14 cellular contexts compared by ENCODE assay signal in the genomic region with DNA sequence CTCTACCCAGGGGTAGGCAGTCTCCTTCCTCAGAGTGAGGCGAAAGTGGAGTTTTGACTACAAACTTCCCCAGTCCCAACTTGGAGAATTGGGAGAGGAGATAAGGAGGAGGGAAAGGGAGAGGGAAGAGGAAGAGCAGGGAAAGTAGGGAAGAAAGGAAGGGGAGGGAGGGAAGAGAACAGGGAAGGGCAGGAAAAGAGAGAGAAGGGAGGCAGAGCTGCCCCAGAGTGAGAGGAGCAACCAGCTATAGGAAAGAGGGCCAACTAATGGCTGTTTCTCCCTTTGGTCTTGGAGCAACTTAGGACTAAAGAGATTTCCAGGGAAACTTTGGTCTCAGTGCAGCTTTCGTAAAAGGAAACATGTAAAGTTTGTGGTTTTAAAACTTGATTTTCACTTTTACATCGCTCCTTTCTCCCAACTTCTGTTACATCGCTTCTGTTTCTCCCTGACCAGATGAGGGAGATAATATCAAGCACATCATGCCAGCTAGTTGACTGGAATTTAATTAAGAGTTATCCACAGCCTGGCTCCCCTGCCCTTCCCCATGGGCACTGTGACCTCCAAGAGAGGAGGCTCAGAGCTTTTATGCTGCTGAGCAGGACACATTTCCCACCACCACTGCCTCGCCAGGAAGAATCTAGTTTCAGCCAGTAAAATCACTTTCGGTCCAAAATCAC. TPM values are rescaled to one million over a fixed set of nuclear protein-coding genes. Genes with fewer than 3 reads are reported as not detected.
A peak's percentile ranks its signal among the peaks of the same experiment; 100 is the strongest.
DNase-seq lines count a peak whose midpoint lies in the region; ATAC-seq, FAIRE-seq and TF ChIP-seq lines count a peak whose summit lies in the region.
"Had no signal": no experiment of that assay in that cellular context is flagged by ENCODE, and none has a peak within 500 bp of the region (broad histone marks: within the 10 kb centered on the region; RNA-seq: fewer than 3 reads in every experiment).

No MANE protein-coding gene starts in this region.

- H3K27ac Mint-ChIP-seq in HFFc6 (peak overlapping the region; percentile 47; the same call in 1 of the 2 replicates), glutamatergic neuron (ENCODE audit: unreplicated experiment) (no peak overlapping the region)
- H3K27ac Mint-ChIP-seq: dendritic cell treated with granulocyte-macrophage colony-stimulating factor and Interleukin-4, amounts not matched to agents 40 ng/mL and 50 ng/mL, for 4 days had no signal

- TF ChIP-seq RAD21 in K562 (CRISPR knock-in tag; conservative IDR thresholded peaks at IDR 0.05 in 1 of 2, IDR thresholded peaks at IDR 0.05 in 1 of 2): no peak

- no peak for FAIRE-seq in K562 (lab: Jason Lieb, UNC)

- no TSS peak for BruUV-seq in K562 (replicated peaks; lab: Mats Ljungman, UMichigan)

- H3K4me2 ChIP-seq in K562 (ENCODE audit: insufficient read depth, low read length): no peak overlapping the region

- no peaks in the 10 kb centered on the region for H3K27me3 ChIP-seq in K562 (ENCODE audit: control insufficient read depth in 2 of 2, insufficient read depth in 2 of 2, low read length in 2 of 2)
- H3K27me3 ChIP-seq: SJSA1 had no signal

- H4K20me1 ChIP-seq in K562 (replicated peaks; ENCODE audit: control insufficient read depth, insufficient read depth, low read length): no peaks in the 10 kb centered on the region

- H3K27me3 Mint-ChIP-seq in HFFc6 (ENCODE audit: insufficient read depth) (peaks cover 7% of the 10 kb centered on the region), glutamatergic neuron (ENCODE audit: unreplicated experiment) (peaks cover 18% of the 10 kb centered on the region)

- peaks cover 66% of the 10 kb centered on the region for H3K4me1 Mint-ChIP-seq in HFFc6 (ENCODE audit: low read depth)
- peaks cover 8% of the 10 kb centered on the region for H3K4me1 Mint-ChIP-seq in glutamatergic neuron (ENCODE audit: low read depth, unreplicated experiment)

- 0 out of 2 replicates have a peak overlapping the region, but pooled peaks have one; percentile 49 for H2AFZ ChIP-seq in K562 (ENCODE audit: low read depth, low read length)

- H3K4me3 Mint-ChIP-seq in HFFc6 (peak overlapping the region; percentile 89), glutamatergic neuron (ENCODE audit: unreplicated experiment) (peak overlapping the region; percentile 88)
- H3K4me3 Mint-ChIP-seq: dendritic cell treated with granulocyte-macrophage colony-stimulating factor and Interleukin-4, amounts not matched to agents 40 ng/mL and 50 ng/mL, for 4 days had no signal

- in situ Hi-C loops in K562 (cut with MboI): no loop called here

- no peak overlapping the region; a peak in 1 of 4 replicates for H3K9ac ChIP-seq in K562 (ENCODE audit: insufficient read depth in 1 of 2, low read depth in 2 of 2, low read length in 2 of 2)

- ATAC-seq in K562 (no peak), GM19455 (IDR thresholded peaks at IDR 0.05; ENCODE audit: unreplicated experiment) (no peak), GM18517 (IDR thresholded peaks at IDR 0.05; ENCODE audit: unreplicated experiment) (no peak)

- no peaks in the 10 kb centered on the region for H3K79me2 ChIP-seq in K562 (ENCODE audit: control insufficient read depth, insufficient read depth, low read length)

- H3K36me3 Mint-ChIP-seq in HFFc6 (ENCODE audit: low read depth) (no peaks in the 10 kb centered on the region; the same call in 1 of the 2 replicates), glutamatergic neuron (ENCODE audit: unreplicated experiment) (no peaks in the 10 kb centered on the region)

- no peaks in the 10 kb centered on the region for H3K9me3 ChIP-seq in K562 (replicated peaks; ENCODE audit: control insufficient read depth, insufficient read depth, low read depth, low read length)
- H3K9me3 ChIP-seq: SJSA1, spleen had no signal

- H3K27ac ChIP-seq in K562 (ENCODE audit: extremely low read depth, low read depth, low read length): no peak overlapping the region
- H3K27ac ChIP-seq: SJSA1, spleen had no signal

- 51% methylated on average over 6 of the region's 6 CpGs for WGBS in K562 (ENCODE audit: insufficient coverage, low coverage, missing lambda C conversion rate)

- TF ChIP-seq EP300 in K562 (IDR thresholded peaks at IDR 0.05; ENCODE audit: low read length): no peak

- no peak for TF ChIP-seq POLR2A in K562 (conservative IDR thresholded peaks at IDR 0.05)

- H3K9me3 Mint-ChIP-seq in HFFc6 (no peaks in the 10 kb centered on the region), glutamatergic neuron (ENCODE audit: unreplicated experiment) (peaks cover 2% of the 10 kb centered on the region)
- H3K9me3 Mint-ChIP-seq: dendritic cell treated with granulocyte-macrophage colony-stimulating factor and Interleukin-4, amounts not matched to agents 40 ng/mL and 50 ng/mL, for 4 days had no signal

- H3K36me3 ChIP-seq in K562 (ENCODE audit: control insufficient read depth, insufficient read depth, low read length): no peaks in the 10 kb centered on the region
- H3K36me3 ChIP-seq: SJSA1, spleen had no signal

- no peaks in the 10 kb centered on the region for H3K9me1 ChIP-seq in K562 (ENCODE audit: control insufficient read depth, insufficient read depth, low read length)

- TF ChIP-seq CTCF in HFFc6 (IDR thresholded peaks at IDR 0.05) (no peak), K562 (IDR thresholded peaks at IDR 0.05 in 2 of 3, conservative IDR thresholded peaks at IDR 0.05 in 1 of 3; ENCODE audit: insufficient read depth in 2 of 3, low read depth in 1 of 3, low read length in 3 of 3) (no peak), glutamatergic neuron (IDR thresholded peaks at IDR 0.05; ENCODE audit: partially characterized antibody, unreplicated experiment) (no peak)

- POLR2A ChIA-PET in K562 (lab: Yijun Ruan, JAX): interaction anchor here (0.8 to 1.4 kb wide), 4 partner anchors 9 to 87 kb away, joined by 3 to 6 read pairs (median 4); no protein-coding TSS in a partner anchor

- DNase-seq in HFFc6 (no peak), K562 (ENCODE audit: extremely low read depth in 1 of 4, low spot score in 3 of 4) (no peak), glutamatergic neuron (no peak), skeletal muscle cell (ENCODE audit: low read depth) (no peak), SKM-1 treated with dmso at 0.1 percent for 144 hours (lab: John Stamatoyannopoulos, UW; ENCODE audit: unreplicated experiment) (no peak), HCEC 1CT (no peak)
- DNase-seq: activated gamma-delta T cell treated with Interleukin-2 at 50 U/mL for 16 hours, hippocampal formation had no signal

- intact Hi-C loops in K562 (cut with micrococcal nuclease): no loop called here

- no peak overlapping the region for H3K4me3 ChIP-seq in K562
- H3K4me3 ChIP-seq in skeletal muscle cell (ENCODE audit: low read depth, low read length): peak overlapping the region; percentile 68

- CTCF ChIA-PET in K562 (lab: Yijun Ruan, JAX; ENCODE audit: low intra/inter-chr PET ratio): no interaction called here

- peaks cover 0 to 7% of the 10 kb centered on the region in 2 experiments; a peak in 4 of 5 replicates for H3K4me1 ChIP-seq in K562 (replicated peaks in 1 of 2; ENCODE audit: control insufficient read depth in 2 of 2, insufficient read depth in 2 of 2, low read length in 2 of 2)

TF ChIP-seq in K562, 482 proteins besides CTCF, POLR2A, EP300 and RAD21:
- TF ChIP-seq BCOR (IDR thresholded peaks at IDR 0.05) (no peak), MTA3 (IDR thresholded peaks at IDR 0.05; ENCODE audit: borderline replicate concordance) (no peak), CBFA2T3 (IDR thresholded peaks at IDR 0.05) (no peak)
- TF ChIP-seq, protein P1, sequence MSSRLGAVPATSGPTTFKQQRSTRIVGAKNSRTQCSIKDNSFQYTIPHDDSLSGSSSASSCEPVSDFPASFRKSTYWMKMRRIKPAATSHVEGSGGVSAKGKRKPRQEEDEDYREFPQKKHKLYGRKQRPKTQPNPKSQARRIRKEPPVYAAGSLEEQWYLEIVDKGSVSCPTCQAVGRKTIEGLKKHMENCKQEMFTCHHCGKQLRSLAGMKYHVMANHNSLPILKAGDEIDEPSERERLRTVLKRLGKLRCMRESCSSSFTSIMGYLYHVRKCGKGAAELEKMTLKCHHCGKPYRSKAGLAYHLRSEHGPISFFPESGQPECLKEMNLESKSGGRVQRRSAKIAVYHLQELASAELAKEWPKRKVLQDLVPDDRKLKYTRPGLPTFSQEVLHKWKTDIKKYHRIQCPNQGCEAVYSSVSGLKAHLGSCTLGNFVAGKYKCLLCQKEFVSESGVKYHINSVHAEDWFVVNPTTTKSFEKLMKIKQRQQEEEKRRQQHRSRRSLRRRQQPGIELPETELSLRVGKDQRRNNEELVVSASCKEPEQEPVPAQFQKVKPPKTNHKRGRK (tag; IDR thresholded peaks at IDR 0.05): peak; percentile 40; the same call in 1 of the 2 replicates

RNA-seq across cellular contexts. Expression of a gene that starts 1.4 kb away (rescaled TPM):
- total RNA-seq in HFFc6 (2021; fragmentation: NEBNext Ultra II Directional; extraction: Animal tissue kit (Norgen Biotek cat#: 25700)): 10 to 100 TPM in 4 of 6 experiments, 1 to 10 TPM in 2; 8.3 to 18.2 (median 15.8) TPM
- 0.25 and 0.33 TPM in 2 replicates for total RNA-seq in K562 (2011; cell fraction: chromatin; rRNA removed; ENCODE audit: low replicate concordance)
- not detected in 2 replicates for total RNA-seq in K562 (2011; cell fraction: nucleolus; rRNA removed)
- total RNA-seq in K562 (2011; cell fraction: nucleoplasm; rRNA removed): not detected in 2 replicates
- 0.16 and 0.18 TPM in 2 replicates for total RNA-seq in K562 (2014; rRNA removed)
- 0.07 and 0.13 TPM in 2 replicates for total RNA-seq in K562 (2014; rRNA removed; fragmentation: Illumina TruSeq; extraction: Trizol)
- 0.22 and 0.23 TPM in 2 replicates for total RNA-seq in K562 (2015; rRNA removed; fragmentation: Illumina TruSeq; extraction: Trizol)
- 0.07 and 0.09 TPM in 2 replicates for total RNA-seq in K562 (2021)
- polyA plus RNA-seq in K562 (2011; rRNA removed): 0.01 and 0.05 TPM in 2 replicates
- polyA plus RNA-seq in K562 (2011; cell fraction: cytosol; rRNA removed): 0.09 TPM in 1 of 2 replicates, not detected in the other
- polyA plus RNA-seq in K562 (2011; cell fraction: nucleus; rRNA removed): 0.11 and 0.42 TPM in 2 replicates
- 0.72 and 5.0 TPM in 2 replicates for polyA plus RNA-seq in K562 (2012)
- polyA plus RNA-seq in K562 (2014; fragmentation: Illumina TruSeq; extraction: Trizol): 0.19 and 0.47 TPM in 2 replicates
- under 1 TPM in 1 of 2 experiments, not detected in 1; 0.11 TPM for polyA plus RNA-seq in K562 (2014; fragmentation: Nextera tagmentation; extraction: Ambion mirVana)
- polyA plus RNA-seq in K562 (2014; rRNA removed): 0.78 and 0.89 TPM in 2 replicates
- polyA minus RNA-seq in K562 (2011; rRNA and poly(A)+ RNA removed): 0.04 and 0.12 TPM in 2 replicates
- polyA minus RNA-seq in K562 (2011; cell fraction: cytosol; rRNA and poly(A)+ RNA removed): not detected in 2 replicates
- 0.11 TPM in 1 of 2 replicates, not detected in the other for polyA minus RNA-seq in K562 (2011; cell fraction: nucleus; rRNA and poly(A)+ RNA removed)
- total RNA-seq in glutamatergic neuron (ENCODE audit: unreplicated experiment): not detected
- total RNA-seq: mononuclear cell had no signal
